8 cellular contexts compared by ENCODE assay signal in the genomic region with DNA sequence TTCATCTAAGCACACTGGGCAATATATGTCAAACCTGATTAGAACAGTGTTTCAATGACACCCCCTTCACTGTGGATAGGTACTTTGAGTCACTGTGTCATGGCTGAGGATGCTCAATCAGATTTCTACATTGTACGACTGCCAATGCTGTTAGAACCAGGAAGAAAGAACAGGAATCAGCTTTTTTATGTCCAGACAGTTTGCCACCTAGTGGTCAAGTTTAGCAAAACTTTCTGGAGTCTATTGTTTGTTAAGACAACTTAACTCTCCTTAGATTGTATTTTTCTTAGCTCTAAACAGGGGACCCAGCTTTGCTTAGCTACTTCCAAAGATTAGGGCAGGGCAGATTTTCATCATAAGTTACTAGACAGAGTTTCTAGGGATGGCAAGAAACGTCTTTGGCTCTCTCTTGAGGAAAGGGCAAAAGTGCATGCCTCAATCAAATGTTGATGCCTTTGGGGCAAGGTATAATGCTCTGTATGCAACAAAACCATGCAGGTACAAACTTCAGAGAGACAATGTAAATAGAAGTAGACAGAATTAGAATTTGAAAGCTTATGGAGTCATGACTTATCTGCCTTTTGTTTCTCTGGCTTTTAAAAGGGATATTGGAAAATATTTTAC. TPM values are rescaled to one million over a fixed set of nuclear protein-coding genes. Genes with fewer than 3 reads are reported as not detected.
DNase-seq lines count a peak whose midpoint lies in the region; ATAC-seq and TF ChIP-seq lines count a peak whose summit lies in the region.

No MANE protein-coding gene starts in this region.

- no peak overlapping the region for H3K9ac ChIP-seq in H9 (ENCODE audit: extremely low read depth, insufficient read length, low read length)

- H3K27ac ChIP-seq in H9 (ENCODE audit: insufficient read length, low read depth, low read length) (no peak overlapping the region), ovary (no peak overlapping the region)

- no peak overlapping the region for H3K4me2 ChIP-seq in H9 (ENCODE audit: insufficient read depth, insufficient read length, low read length)

- no peak overlapping the region for H2AFZ ChIP-seq in H9 (ENCODE audit: low read length)

- no peak overlapping the region for H3K18ac ChIP-seq in H9 (ENCODE audit: insufficient read length, low read depth, low read length)

- H3K79me1 ChIP-seq in H9 (ENCODE audit: insufficient read depth, low read depth, low read length, poor library complexity, severe bottlenecking): no peaks in the 10 kb centered on the region

- no peak overlapping the region for H3K23ac ChIP-seq in H9 (ENCODE audit: insufficient read length, low read depth, low read length)

- no peak overlapping the region for H3K14ac ChIP-seq in H9 (ENCODE audit: insufficient read depth, low read length)

- H3K27ac Mint-ChIP-seq in stimulated activated naive CD8-positive, alpha-beta T cell treated with anti-CD3 and anti-CD28 coated beads, Interleukin-15, amount 100 ng/mL, for 72 hours: no peak overlapping the region
- no peak overlapping the region for H3K27ac Mint-ChIP-seq in H9

- H2AK5ac ChIP-seq in H9 (ENCODE audit: insufficient read length, low read length): no peak overlapping the region

- H3K9me3 Mint-ChIP-seq in stimulated activated naive CD8-positive, alpha-beta T cell treated with anti-CD3 and anti-CD28 coated beads, Interleukin-15, amount 100 ng/mL, for 72 hours: no peaks in the 10 kb centered on the region
- H3K9me3 Mint-ChIP-seq in H9: no peaks in the 10 kb centered on the region
- H3K9me3 Mint-ChIP-seq in activated T-cell treated with anti-CD3 and anti-CD28 coated beads, Interleukin-2, amount 50 U/mL, for 4 hours: no peaks in the 10 kb centered on the region

- H3K27me3 ChIP-seq in H9 (ENCODE audit: insufficient read depth, low read length) (no peaks in the 10 kb centered on the region), ovary (no peaks in the 10 kb centered on the region)

- no peak overlapping the region for H4K91ac ChIP-seq in H9 (ENCODE audit: insufficient read length, low read depth, low read length)

- no peak overlapping the region for H3K56ac ChIP-seq in H9 (ENCODE audit: insufficient read length, low read depth, low read length)

- peak; percentile 79 for TF ChIP-seq CTCF in H9 (conservative IDR thresholded peaks at IDR 0.05)
- peak in 2 of 3 donors; percentile 14 to 41 for TF ChIP-seq CTCF in ovary (IDR thresholded peaks at IDR 0.05)

- no peak overlapping the region for H2BK20ac ChIP-seq in H9 (ENCODE audit: low read depth, low read length, poor library complexity, severe bottlenecking)

- H3K36me3 Mint-ChIP-seq in H9 (ENCODE audit: insufficient read depth in 1 of 3, low read depth in 3 of 3): no peaks in the 10 kb centered on the region
- H3K36me3 Mint-ChIP-seq in activated T-cell treated with anti-CD3 and anti-CD28 coated beads, Interleukin-2, amount 50 U/mL, for 4 hours (ENCODE audit: insufficient read depth): no peaks in the 10 kb centered on the region

- intact Hi-C loops in ovary (cut with DNase I): loop anchor here in 2 of 4 donors (5.0 kb wide), 1 partner anchor 628 kb away; no protein-coding TSS in a partner anchor

- H3K23me2 ChIP-seq in H9 (ENCODE audit: insufficient read length, low read depth, low read length, poor library complexity, severe bottlenecking): no peaks in the 10 kb centered on the region

- no peak overlapping the region for H3K4me3 ChIP-seq in ovary

- no peak for TF ChIP-seq EP300 in ovary (IDR thresholded peaks at IDR 0.05)

- peak; percentile 40 for ATAC-seq in stimulated activated naive CD8-positive, alpha-beta T cell treated with anti-CD3 and anti-CD28 coated beads, Interleukin-15, amount 100 ng/mL, for 72 hours
- ATAC-seq in stimulated activated naive CD8-positive, alpha-beta T cell treated with anti-CD3 and anti-CD28 coated beads, Interleukin-15, Interleukin-2, amounts not matched to agents 100 U/mL and 50 U/mL, for 24 hours: no peak
- ATAC-seq in activated T-cell treated with anti-CD3 and anti-CD28 coated beads, Interleukin-2, amount 50 U/mL, for 4 hours: no peak

- DNase-seq in stimulated activated naive CD8-positive, alpha-beta T cell treated with anti-CD3 and anti-CD28 coated beads, Interleukin-15, amount 100 ng/mL, for 72 hours: peak; percentile 11 to 12
- no peak for DNase-seq in stimulated activated naive CD8-positive, alpha-beta T cell treated with anti-CD3 and anti-CD28 coated beads, Interleukin-15, Interleukin-2, amounts not matched to agents 100 U/mL and 50 U/mL, for 24 hours
- DNase-seq in H9 (no peak), NCI-H1092 (lab: John Stamatoyannopoulos, UW) (peak; percentile 1), SKM-1 treated with dmso at 0.1 percent for 144 hours (lab: John Stamatoyannopoulos, UW; ENCODE audit: unreplicated experiment) (peak; percentile 45), fibroblast of peridontal ligament (ENCODE audit: extremely low read depth) (peak; percentile 89), ovary (no peak)
- no peak for DNase-seq in activated T-cell treated with anti-CD3 and anti-CD28 coated beads, Interleukin-2, amount 50 U/mL, for 4 hours

- no peak overlapping the region for H3K4me3 Mint-ChIP-seq in stimulated activated naive CD8-positive, alpha-beta T cell treated with anti-CD3 and anti-CD28 coated beads, Interleukin-15, amount 100 ng/mL, for 72 hours
- H3K4me3 Mint-ChIP-seq in H9: no peak overlapping the region
- H3K4me3 Mint-ChIP-seq in activated T-cell treated with anti-CD3 and anti-CD28 coated beads, Interleukin-2, amount 50 U/mL, for 4 hours: no peak overlapping the region

- H3K4me1 Mint-ChIP-seq in stimulated activated naive CD8-positive, alpha-beta T cell treated with anti-CD3 and anti-CD28 coated beads, Interleukin-15, amount 100 ng/mL, for 72 hours: peaks cover 6% of the 10 kb centered on the region
- peaks cover 3 to 5% of the 10 kb centered on the region in 2 experiments; a peak in 1 of 4 replicates for H3K4me1 Mint-ChIP-seq in H9
- no peaks in the 10 kb centered on the region for H3K4me1 Mint-ChIP-seq in activated T-cell treated with anti-CD3 and anti-CD28 coated beads, Interleukin-2, amount 50 U/mL, for 4 hours (ENCODE audit: low read depth)

- no peaks in the 10 kb centered on the region for H3K79me2 ChIP-seq in H9 (ENCODE audit: insufficient read depth, low read length)

- H3K36me3 ChIP-seq in ovary: no peaks in the 10 kb centered on the region

- no peak overlapping the region for H3K4ac ChIP-seq in H9 (ENCODE audit: low read depth, low read length)

- no peak overlapping the region for H2BK15ac ChIP-seq in H9 (ENCODE audit: low read depth, low read length)

- H2BK12ac ChIP-seq in H9 (ENCODE audit: insufficient read length, low read depth, low read length): no peak overlapping the region

- H3K9me3 ChIP-seq in H9 (ENCODE audit: control insufficient read depth, low read depth, low read length) (no peaks in the 10 kb centered on the region), ovary (no peaks in the 10 kb centered on the region)

- WGBS in H9 (ENCODE audit: extremely low coverage, insufficient read length, low lambda C conversion rate): no CpG with 5 or more reads among the region's 2 CpGs
- 7 to 13% (median 13%) methylated on average over 2 of the region's 2 CpGs for WGBS in ovary, 3 donors

- no peak overlapping the region for H3T11ph ChIP-seq in H9 (ENCODE audit: low read length)

- no peak overlapping the region for H2BK120ac ChIP-seq in H9 (ENCODE audit: low read depth, low read length, poor library complexity, severe bottlenecking)

- no peak overlapping the region for H2BK5ac ChIP-seq in H9 (ENCODE audit: insufficient read length, low read length)

- no peaks in the 10 kb centered on the region for H4K20me1 ChIP-seq in H9 (ENCODE audit: control insufficient read depth, insufficient read depth, insufficient read length)

- no peak for TF ChIP-seq POLR2A in ovary (IDR thresholded peaks at IDR 0.05)

- H4K5ac ChIP-seq in H9 (ENCODE audit: insufficient read length, low read depth, low read length): no peak overlapping the region

- H3K4me1 ChIP-seq in H9 (ENCODE audit: insufficient read depth, low read length): no peaks in the 10 kb centered on the region; the same call in 1 of the 2 replicates
- H3K4me1 ChIP-seq in ovary (ENCODE audit: insufficient read depth): no peaks in the 10 kb centered on the region

- no peak overlapping the region for H4K8ac ChIP-seq in H9 (replicated peaks; ENCODE audit: insufficient read length, low read depth, low read length)

- no peaks in the 10 kb centered on the region for H3K27me3 Mint-ChIP-seq in stimulated activated naive CD8-positive, alpha-beta T cell treated with anti-CD3 and anti-CD28 coated beads, Interleukin-15, amount 100 ng/mL, for 72 hours
- H3K27me3 Mint-ChIP-seq in H9 (ENCODE audit: low read depth): no peaks in the 10 kb centered on the region
- peaks cover 4% of the 10 kb centered on the region for H3K27me3 Mint-ChIP-seq in activated T-cell treated with anti-CD3 and anti-CD28 coated beads, Interleukin-2, amount 50 U/mL, for 4 hours (ENCODE audit: low read depth)

RNA-seq across cellular contexts. Expression of a gene that starts 40.5 kb away (rescaled TPM):
- total RNA-seq in H9 (2021) (not detected in 2 replicates), ovary (10 to 100 TPM in 1 of 7 donors, 1 to 10 TPM in 5, under 1 TPM in 1; 0.56 to 10.1 (median 2.3) TPM)
- polyA plus RNA-seq in ovary: 1 to 10 TPM; 7.8 to 7.9 TPM
- not detected for total RNA-seq in activated T-cell treated with anti-CD3 and anti-CD28 coated beads, Interleukin-2, amount 50 U/mL, for 4 hours

Comparison
In these comparisons a context has a peak if more than half of its experiments do, and no peak if none do; other contexts are left out.
1. DNase-seq: peak in stimulated activated naive CD8-positive, alpha-beta T cell treated with anti-CD3 and anti-CD28 coated beads, Interleukin-15, amount 100 ng/mL, for 72 hours (2 of 2), NCI-H1092 (single experiment), SKM-1 treated with dmso at 0.1 percent for 144 hours (single experiment) and fibroblast of peridontal ligament (single experiment); none in stimulated activated naive CD8-positive, alpha-beta T cell treated with anti-CD3 and anti-CD28 coated beads, Interleukin-15, Interleukin-2, amounts not matched to agents 100 U/mL and 50 U/mL, for 24 hours (single experiment), H9 (single experiment), ovary (0 of 5) and activated T-cell treated with anti-CD3 and anti-CD28 coated beads, Interleukin-2, amount 50 U/mL, for 4 hours (single experiment).